ENCODE assay signal across 8 cellular contexts in genomic region chr1:88685239-88685604, GRCh38. TPM values are rescaled to one million over a fixed set of nuclear protein-coding genes. Genes with fewer than 3 reads are reported as not detected.
DNase-seq lines count a peak whose midpoint lies in the region; ATAC-seq, FAIRE-seq and TF ChIP-seq lines count a peak whose summit lies in the region.

No MANE protein-coding gene starts in this region.

- H3K27ac Mint-ChIP-seq in CD4-positive, CD25-positive, alpha-beta regulatory T cell: peak overlapping the region; percentile 94 to 97 (median 97)
- H3K27ac Mint-ChIP-seq in activated T-helper 2 cell treated with anti-CD3 and anti-CD28 coated beads, Interferon-gamma antibody, Interleukin-2, Interleukin-4, amounts not matched to agents 10 μg/mL and 5 μg/mL and 100 μg/mL, durations not matched to agents 14 hours and 24 hours and 36 hours: peak overlapping the region; percentile 98

- WGBS in thymus: under 1% methylated on average over 7 of the region's 7 CpGs

- H3K4me1 ChIP-seq in CD4-positive, CD25-positive, alpha-beta regulatory T cell (ENCODE audit: control insufficient read depth, insufficient read depth, low read length, poor library complexity, severe bottlenecking): peaks cover 33% of the 10 kb centered on the region
- H3K4me1 ChIP-seq in HEK293 (ENCODE audit: control insufficient read depth, insufficient read depth, low read length) (peaks cover 2% of the 10 kb centered on the region; the same call in 1 of the 2 replicates), kidney (ENCODE audit: control insufficient read depth in 1 of 2, insufficient read depth in 1 of 2, low read depth in 1 of 2, low read length in 2 of 2) (peaks cover 5 to 14% of the 10 kb centered on the region in 2 donors), thymus (ENCODE audit: control insufficient read depth, insufficient read depth, low read length) (peaks cover 6% of the 10 kb centered on the region)

- H3K4me3 ChIP-seq in CD4-positive, CD25-positive, alpha-beta regulatory T cell (ENCODE audit: low read depth, low read length): peak overlapping the region; percentile 82
- H3K4me3 ChIP-seq in HEK293 (ENCODE audit: low read depth, low read length): peak overlapping the region; percentile 90
- H3K4me3 ChIP-seq in kidney (ENCODE audit: low read length in 2 of 2): peak overlapping the region; percentile 79 to 85
- H3K4me3 ChIP-seq in thymus (ENCODE audit: low read length): peak overlapping the region; percentile 79

- POLR2A ChIA-PET in HEK293 (lab: Yijun Ruan, JAX): interaction anchor here (0.6 to 3.1 kb wide), 7 partner anchors 10 to 1356 kb away, joined by 3 to 34 read pairs (median 6); partner anchors contain the start of gene GTF2B

- no peaks in the 10 kb centered on the region for H3K9me3 Mint-ChIP-seq in CD4-positive, CD25-positive, alpha-beta regulatory T cell
- H3K9me3 Mint-ChIP-seq in activated T-helper 2 cell treated with anti-CD3 and anti-CD28 coated beads, Interferon-gamma antibody, Interleukin-2, Interleukin-4, amounts not matched to agents 10 μg/mL and 5 μg/mL and 100 μg/mL, durations not matched to agents 14 hours and 24 hours and 36 hours: no peaks in the 10 kb centered on the region

- ATAC-seq in CD4-positive, CD25-positive, alpha-beta regulatory T cell (ENCODE audit: low read depth in 2 of 2): no peak
- ATAC-seq in GM18502 (IDR thresholded peaks at IDR 0.05; ENCODE audit: poor library complexity, unreplicated experiment): no peak

- TF ChIP-seq CTCF in HEK293 (tag by site-specific recombination; IDR thresholded peaks at IDR 0.05): no peak
- TF ChIP-seq CTCF in kidney (IDR thresholded peaks at IDR 0.05; ENCODE audit: borderline replicate concordance, extremely low read depth, insufficient read depth): no peak

- no peak for FAIRE-seq in kidney (lab: Jason Lieb, UNC)

- H3K9me3 ChIP-seq in CD4-positive, CD25-positive, alpha-beta regulatory T cell (ENCODE audit: control insufficient read depth in 2 of 2, low read length in 2 of 2): no peaks in the 10 kb centered on the region
- H3K9me3 ChIP-seq in HEK293 (ENCODE audit: control insufficient read depth, insufficient read depth, low read depth, low read length) (no peaks in the 10 kb centered on the region), kidney (ENCODE audit: control insufficient read depth in 1 of 2, low read length in 2 of 2) (no peaks in the 10 kb centered on the region), thymus (ENCODE audit: control insufficient read depth) (no peaks in the 10 kb centered on the region)

- H3K36me3 Mint-ChIP-seq in CD4-positive, CD25-positive, alpha-beta regulatory T cell: no peaks in the 10 kb centered on the region
- peaks cover 5% of the 10 kb centered on the region for H3K36me3 Mint-ChIP-seq in activated T-helper 2 cell treated with anti-CD3 and anti-CD28 coated beads, Interferon-gamma antibody, Interleukin-2, Interleukin-4, amounts not matched to agents 10 μg/mL and 5 μg/mL and 100 μg/mL, durations not matched to agents 14 hours and 24 hours and 36 hours (ENCODE audit: low read depth)

- CTCF ChIA-PET in HEK293 (lab: Yijun Ruan, JAX): interaction anchor here (0.7 to 1.5 kb wide), 5 partner anchors 10 to 68 kb away, joined by 3 to 6 read pairs (median 3); no protein-coding TSS in a partner anchor

- no peaks in the 10 kb centered on the region for H3K27me3 ChIP-seq in CD4-positive, CD25-positive, alpha-beta regulatory T cell (ENCODE audit: control insufficient read depth, insufficient read depth, low read length)
- no peaks in the 10 kb centered on the region for H3K27me3 ChIP-seq in thymus (ENCODE audit: control insufficient read depth, insufficient read depth)

- no peaks in the 10 kb centered on the region for H3K27me3 Mint-ChIP-seq in CD4-positive, CD25-positive, alpha-beta regulatory T cell
- peaks cover 2% of the 10 kb centered on the region for H3K27me3 Mint-ChIP-seq in activated T-helper 2 cell treated with anti-CD3 and anti-CD28 coated beads, Interferon-gamma antibody, Interleukin-2, Interleukin-4, amounts not matched to agents 10 μg/mL and 5 μg/mL and 100 μg/mL, durations not matched to agents 14 hours and 24 hours and 36 hours (ENCODE audit: low read depth)

- intact Hi-C loops in activated T-helper 2 cell treated with anti-CD3 and anti-CD28 coated beads, Interferon-gamma antibody, Interleukin-2, Interleukin-4, amounts not matched to agents 10 μg/mL and 5 μg/mL and 100 μg/mL, durations not matched to agents 14 hours and 24 hours and 36 hours (cut with micrococcal nuclease): loop anchor here (10.0 kb wide), 2 partner anchors 1350 to 1990 kb away; no protein-coding TSS in a partner anchor
- intact Hi-C loops in kidney (cut with DNase I): no loop called here

- DNase-seq in CD4-positive, CD25-positive, alpha-beta regulatory T cell: peak in 1 of 3 donors; percentile 48
- no peak for DNase-seq in activated T-helper 2 cell treated with anti-CD3 and anti-CD28 coated beads, Interferon-gamma antibody, Interleukin-2, Interleukin-4, amounts not matched to agents 10 μg/mL and 5 μg/mL and 100 μg/mL, durations not matched to agents 14 hours and 24 hours and 36 hours (ENCODE audit: low spot score)
- DNase-seq in kidney (no peak), cerebellar nuclear complex (lab: John Stamatoyannopoulos, UW) (no peak), NK-92 (lab: John Stamatoyannopoulos, UW; ENCODE audit: unreplicated experiment) (no peak)

- peak overlapping the region; percentile 94 for H3K27ac ChIP-seq in CD4-positive, CD25-positive, alpha-beta regulatory T cell (ENCODE audit: insufficient read depth, low read length, poor library complexity, severe bottlenecking)
- H3K27ac ChIP-seq in HEK293 (ENCODE audit: extremely low read depth, low read depth, low read length) (peak overlapping the region; percentile 97), kidney (ENCODE audit: low read depth in 2 of 2, low read length in 2 of 2) (no peak overlapping the region), thymus (ENCODE audit: low read depth) (no peak overlapping the region)

- peak overlapping the region; percentile 44 to 77 for H3K9ac ChIP-seq in kidney (ENCODE audit: low read length in 2 of 2)

- peaks cover 17 to 56% (median 36%) of the 10 kb centered on the region in 4 donors for H3K4me1 Mint-ChIP-seq in CD4-positive, CD25-positive, alpha-beta regulatory T cell
- peaks cover 21% of the 10 kb centered on the region for H3K4me1 Mint-ChIP-seq in activated T-helper 2 cell treated with anti-CD3 and anti-CD28 coated beads, Interferon-gamma antibody, Interleukin-2, Interleukin-4, amounts not matched to agents 10 μg/mL and 5 μg/mL and 100 μg/mL, durations not matched to agents 14 hours and 24 hours and 36 hours (ENCODE audit: low read depth)

- H3K4me3 Mint-ChIP-seq in CD4-positive, CD25-positive, alpha-beta regulatory T cell: peak overlapping the region; percentile 92 to 99 (median 94)
- peak overlapping the region; percentile 99 for H3K4me3 Mint-ChIP-seq in activated T-helper 2 cell treated with anti-CD3 and anti-CD28 coated beads, Interferon-gamma antibody, Interleukin-2, Interleukin-4, amounts not matched to agents 10 μg/mL and 5 μg/mL and 100 μg/mL, durations not matched to agents 14 hours and 24 hours and 36 hours (ENCODE audit: low read depth)

- no peaks in the 10 kb centered on the region for H3K36me3 ChIP-seq in CD4-positive, CD25-positive, alpha-beta regulatory T cell (ENCODE audit: control insufficient read depth, insufficient read depth, low read length)
- peaks cover 0 to 6% of the 10 kb centered on the region in 2 experiments; a peak in 1 of 3 replicates for H3K36me3 ChIP-seq in HEK293 (ENCODE audit: control insufficient read depth in 2 of 2, insufficient read depth in 1 of 2, low read length in 2 of 2)
- no peaks in the 10 kb centered on the region for H3K36me3 ChIP-seq in kidney (ENCODE audit: control insufficient read depth in 1 of 2, insufficient read depth in 2 of 2, low read length in 2 of 2)
- H3K36me3 ChIP-seq in thymus (ENCODE audit: control insufficient read depth, insufficient read depth): no peaks in the 10 kb centered on the region

TF ChIP-seq in HEK293, 187 proteins besides CTCF, POLR2A, EP300 and RAD21 (continues in another document):
- TF ChIP-seq ZNF26 (tag by site-specific recombination; IDR thresholded peaks at IDR 0.05): no peak
- TF ChIP-seq SCRT1 (tag by site-specific recombination; IDR thresholded peaks at IDR 0.05; ENCODE audit: borderline replicate concordance): no peak
- peak; percentile 98 for TF ChIP-seq PRDM1 (tag by site-specific recombination; IDR thresholded peaks at IDR 0.05)
- TF ChIP-seq KLF9 (tag by site-specific recombination; IDR thresholded peaks at IDR 0.05; ENCODE audit: low read depth): no peak
- no peak for TF ChIP-seq ZBTB44 (tag by site-specific recombination; IDR thresholded peaks at IDR 0.05)

RNA-seq across cellular contexts. Expression of gene PKN2, which starts 1.1 kb away (rescaled TPM):
- total RNA-seq in CD4-positive, CD25-positive, alpha-beta regulatory T cell: 41.9 TPM
- polyA plus RNA-seq in CD4-positive, CD25-positive, alpha-beta regulatory T cell: 1 to 10 TPM; 6.7 to 8.1 (median 7.4) TPM
- 21.2 and 21.4 TPM in 2 replicates for total RNA-seq in activated T-helper 2 cell treated with anti-CD3 and anti-CD28 coated beads, Interferon-gamma antibody, Interleukin-2, Interleukin-4, amounts not matched to agents 10 μg/mL and 5 μg/mL and 100 μg/mL, durations not matched to agents 14 hours and 24 hours and 36 hours
- total RNA-seq in kidney: 49.3 TPM
- polyA plus RNA-seq in kidney (ENCODE audit: insufficient read depth, low read depth, low replicate concordance) (7.3 TPM), thymus (26.0 TPM)

Comparison
In these comparisons a context has a peak if more than half of its experiments do, and no peak if none do; other contexts are left out.
1. H3K27ac ChIP-seq: peak in CD4-positive, CD25-positive, alpha-beta regulatory T cell (single experiment) and HEK293 (single experiment); none in kidney (0 of 2) and thymus (single experiment).
2. Peak in every context shown above with its lines, with median percentiles within 50 percentile points of each other: H3K4me3 ChIP-seq.